1 cellular context compared by ENCODE assay signal in the genomic region with DNA sequence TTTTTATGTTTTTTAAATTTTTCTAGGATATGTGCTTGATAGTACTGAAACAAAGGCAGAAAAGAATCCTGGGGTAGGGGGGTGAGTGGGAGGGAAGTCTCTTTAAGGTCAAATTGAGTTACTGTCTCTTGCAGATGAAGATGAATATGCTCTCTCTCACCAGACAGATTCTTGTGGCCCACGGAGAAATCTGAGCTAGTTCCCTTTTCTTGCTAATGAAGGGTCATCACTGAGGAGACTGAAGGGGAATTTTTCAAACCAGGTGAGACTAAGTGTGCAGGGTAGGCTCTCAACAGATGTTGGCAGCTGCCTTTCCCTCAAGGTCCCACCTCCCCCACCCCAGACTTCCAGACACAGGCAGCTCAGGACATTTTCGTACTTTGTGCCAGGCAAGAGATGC.
TF ChIP-seq lines count a peak whose summit lies in the region.

No MANE protein-coding gene starts in this region.

TF ChIP-seq in GM12878, 131 proteins besides CTCF, POLR2A, EP300 and RAD21 (continued from another document and continues in another):
- TF ChIP-seq, protein P1, sequence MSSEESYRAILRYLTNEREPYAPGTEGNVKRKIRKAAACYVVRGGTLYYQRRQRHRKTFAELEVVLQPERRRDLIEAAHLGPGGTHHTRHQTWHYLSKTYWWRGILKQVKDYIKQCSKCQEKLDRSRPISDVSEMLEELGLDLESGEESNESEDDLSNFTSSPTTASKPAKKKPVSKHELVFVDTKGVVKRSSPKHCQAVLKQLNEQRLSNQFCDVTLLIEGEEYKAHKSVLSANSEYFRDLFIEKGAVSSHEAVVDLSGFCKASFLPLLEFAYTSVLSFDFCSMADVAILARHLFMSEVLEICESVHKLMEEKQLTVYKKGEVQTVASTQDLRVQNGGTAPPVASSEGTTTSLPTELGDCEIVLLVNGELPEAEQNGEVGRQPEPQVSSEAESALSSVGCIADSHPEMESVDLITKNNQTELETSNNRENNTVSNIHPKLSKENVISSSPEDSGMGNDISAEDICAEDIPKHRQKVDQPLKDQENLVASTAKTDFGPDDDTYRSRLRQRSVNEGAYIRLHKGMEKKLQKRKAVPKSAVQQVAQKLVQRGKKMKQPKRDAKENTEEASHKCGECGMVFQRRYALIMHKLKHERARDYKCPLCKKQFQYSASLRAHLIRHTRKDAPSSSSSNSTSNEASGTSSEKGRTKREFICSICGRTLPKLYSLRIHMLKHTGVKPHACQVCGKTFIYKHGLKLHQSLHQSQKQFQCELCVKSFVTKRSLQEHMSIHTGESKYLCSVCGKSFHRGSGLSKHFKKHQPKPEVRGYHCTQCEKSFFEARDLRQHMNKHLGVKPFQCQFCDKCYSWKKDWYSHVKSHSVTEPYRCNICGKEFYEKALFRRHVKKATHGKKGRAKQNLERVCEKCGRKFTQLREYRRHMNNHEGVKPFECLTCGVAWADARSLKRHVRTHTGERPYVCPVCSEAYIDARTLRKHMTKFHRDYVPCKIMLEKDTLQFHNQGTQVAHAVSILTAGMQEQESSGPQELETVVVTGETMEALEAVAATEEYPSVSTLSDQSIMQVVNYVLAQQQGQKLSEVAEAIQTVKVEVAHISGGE (CRISPR knock-in tag; IDR thresholded peaks at IDR 0.05), result no peak
- TF ChIP-seq ATF7 (IDR thresholded peaks at IDR 0.05; ENCODE audit: low read depth) (no peak; the same call in 1 of the 2 replicates), BHLHE40 (IDR thresholded peaks at IDR 0.05; ENCODE audit: borderline replicate concordance in 1 of 2, low read depth in 2 of 2, low read length in 1 of 2) (peak; percentile 66 to 82), MXI1 (IDR thresholded peaks at IDR 0.05; ENCODE audit: low read depth, low read length) (no peak), SP1 (IDR thresholded peaks at IDR 0.05; ENCODE audit: low read depth, low read length) (peak; percentile 27), DPF2 (IDR thresholded peaks at IDR 0.05) (peak; percentile 53; the same call in 1 of the 2 replicates), CHD1 (IDR thresholded peaks at IDR 0.05; ENCODE audit: low read depth, low read length) (no peak), CBFB (IDR thresholded peaks at IDR 0.05; ENCODE audit: low read depth) (no peak), EZH2 (IDR thresholded peaks at IDR 0.05; ENCODE audit: borderline replicate concordance, control insufficient read depth, low read depth, low read length) (no peak), SUPT20H (IDR thresholded peaks at IDR 0.05; ENCODE audit: borderline replicate concordance, control insufficient read depth, low read depth, low read length) (no peak), STAT3 (IDR thresholded peaks at IDR 0.05; ENCODE audit: low read depth, low read length) (no peak), MYB (IDR thresholded peaks at IDR 0.05; ENCODE audit: borderline replicate concordance, low read depth, low read length) (no peak), SUZ12 (IDR thresholded peaks at IDR 0.05; ENCODE audit: unreplicated experiment) (no peak), POLR2AphosphoS5 (IDR thresholded peaks at IDR 0.05; ENCODE audit: low read length) (no peak), CHD4 (IDR thresholded peaks at IDR 0.05) (no peak), JUNB (IDR thresholded peaks at IDR 0.05) (no peak), RUNX3 (IDR thresholded peaks at IDR 0.05; ENCODE audit: low read length) (peak; percentile 43; the same call in 1 of the 2 replicates), IKZF2 (IDR thresholded peaks at IDR 0.05) (peak; percentile 69 to 75), RBBP5 (conservative IDR thresholded peaks at IDR 0.05) (no peak), POU2F2 (IDR thresholded peaks at IDR 0.05; ENCODE audit: borderline replicate concordance, low read depth, low read length) (no peak)
- TF ChIP-seq, protein P2, sequence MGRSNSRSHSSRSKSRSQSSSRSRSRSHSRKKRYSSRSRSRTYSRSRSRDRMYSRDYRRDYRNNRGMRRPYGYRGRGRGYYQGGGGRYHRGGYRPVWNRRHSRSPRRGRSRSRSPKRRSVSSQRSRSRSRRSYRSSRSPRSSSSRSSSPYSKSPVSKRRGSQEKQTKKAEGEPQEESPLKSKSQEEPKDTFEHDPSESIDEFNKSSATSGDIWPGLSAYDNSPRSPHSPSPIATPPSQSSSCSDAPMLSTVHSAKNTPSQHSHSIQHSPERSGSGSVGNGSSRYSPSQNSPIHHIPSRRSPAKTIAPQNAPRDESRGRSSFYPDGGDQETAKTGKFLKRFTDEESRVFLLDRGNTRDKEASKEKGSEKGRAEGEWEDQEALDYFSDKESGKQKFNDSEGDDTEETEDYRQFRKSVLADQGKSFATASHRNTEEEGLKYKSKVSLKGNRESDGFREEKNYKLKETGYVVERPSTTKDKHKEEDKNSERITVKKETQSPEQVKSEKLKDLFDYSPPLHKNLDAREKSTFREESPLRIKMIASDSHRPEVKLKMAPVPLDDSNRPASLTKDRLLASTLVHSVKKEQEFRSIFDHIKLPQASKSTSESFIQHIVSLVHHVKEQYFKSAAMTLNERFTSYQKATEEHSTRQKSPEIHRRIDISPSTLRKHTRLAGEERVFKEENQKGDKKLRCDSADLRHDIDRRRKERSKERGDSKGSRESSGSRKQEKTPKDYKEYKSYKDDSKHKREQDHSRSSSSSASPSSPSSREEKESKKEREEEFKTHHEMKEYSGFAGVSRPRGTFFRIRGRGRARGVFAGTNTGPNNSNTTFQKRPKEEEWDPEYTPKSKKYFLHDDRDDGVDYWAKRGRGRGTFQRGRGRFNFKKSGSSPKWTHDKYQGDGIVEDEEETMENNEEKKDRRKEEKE (IDR thresholded peaks at IDR 0.05), result no peak
- TF ChIP-seq, protein P3, sequence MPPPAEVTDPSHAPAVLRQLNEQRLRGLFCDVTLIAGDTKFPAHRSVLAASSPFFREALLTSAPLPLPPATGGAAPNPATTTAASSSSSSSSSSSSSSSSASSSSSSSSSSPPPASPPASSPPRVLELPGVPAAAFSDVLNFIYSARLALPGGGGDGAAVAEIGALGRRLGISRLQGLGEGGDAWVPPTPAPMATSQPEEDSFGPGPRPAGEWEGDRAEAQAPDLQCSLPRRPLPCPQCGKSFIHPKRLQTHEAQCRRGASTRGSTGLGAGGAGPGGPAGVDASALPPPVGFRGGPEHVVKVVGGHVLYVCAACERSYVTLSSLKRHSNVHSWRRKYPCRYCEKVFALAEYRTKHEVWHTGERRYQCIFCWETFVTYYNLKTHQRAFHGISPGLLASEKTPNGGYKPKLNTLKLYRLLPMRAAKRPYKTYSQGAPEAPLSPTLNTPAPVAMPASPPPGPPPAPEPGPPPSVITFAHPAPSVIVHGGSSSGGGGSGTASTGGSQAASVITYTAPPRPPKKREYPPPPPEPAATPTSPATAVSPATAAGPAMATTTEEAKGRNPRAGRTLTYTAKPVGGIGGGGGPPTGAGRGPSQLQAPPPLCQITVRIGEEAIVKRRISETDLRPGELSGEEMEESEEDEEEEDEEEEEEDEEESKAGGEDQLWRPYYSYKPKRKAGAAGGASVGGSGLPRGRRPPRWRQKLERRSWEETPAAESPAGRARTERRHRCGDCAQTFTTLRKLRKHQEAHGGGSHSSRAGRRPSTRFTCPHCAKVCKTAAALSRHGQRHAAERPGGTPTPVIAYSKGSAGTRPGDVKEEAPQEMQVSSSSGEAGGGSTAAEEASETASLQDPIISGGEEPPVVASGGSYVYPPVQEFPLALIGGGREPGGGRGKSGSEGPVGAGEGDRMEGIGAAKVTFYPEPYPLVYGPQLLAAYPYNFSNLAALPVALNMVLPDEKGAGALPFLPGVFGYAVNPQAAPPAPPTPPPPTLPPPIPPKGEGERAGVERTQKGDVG (CRISPR knock-in tag; IDR thresholded peaks at IDR 0.05), result no peak
- TF ChIP-seq, protein P4, sequence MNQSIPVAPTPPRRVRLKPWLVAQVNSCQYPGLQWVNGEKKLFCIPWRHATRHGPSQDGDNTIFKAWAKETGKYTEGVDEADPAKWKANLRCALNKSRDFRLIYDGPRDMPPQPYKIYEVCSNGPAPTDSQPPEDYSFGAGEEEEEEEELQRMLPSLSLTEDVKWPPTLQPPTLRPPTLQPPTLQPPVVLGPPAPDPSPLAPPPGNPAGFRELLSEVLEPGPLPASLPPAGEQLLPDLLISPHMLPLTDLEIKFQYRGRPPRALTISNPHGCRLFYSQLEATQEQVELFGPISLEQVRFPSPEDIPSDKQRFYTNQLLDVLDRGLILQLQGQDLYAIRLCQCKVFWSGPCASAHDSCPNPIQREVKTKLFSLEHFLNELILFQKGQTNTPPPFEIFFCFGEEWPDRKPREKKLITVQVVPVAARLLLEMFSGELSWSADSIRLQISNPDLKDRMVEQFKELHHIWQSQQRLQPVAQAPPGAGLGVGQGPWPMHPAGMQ (IDR thresholded peaks at IDR 0.05; ENCODE audit: borderline replicate concordance), result no peak
- TF ChIP-seq, protein P5, sequence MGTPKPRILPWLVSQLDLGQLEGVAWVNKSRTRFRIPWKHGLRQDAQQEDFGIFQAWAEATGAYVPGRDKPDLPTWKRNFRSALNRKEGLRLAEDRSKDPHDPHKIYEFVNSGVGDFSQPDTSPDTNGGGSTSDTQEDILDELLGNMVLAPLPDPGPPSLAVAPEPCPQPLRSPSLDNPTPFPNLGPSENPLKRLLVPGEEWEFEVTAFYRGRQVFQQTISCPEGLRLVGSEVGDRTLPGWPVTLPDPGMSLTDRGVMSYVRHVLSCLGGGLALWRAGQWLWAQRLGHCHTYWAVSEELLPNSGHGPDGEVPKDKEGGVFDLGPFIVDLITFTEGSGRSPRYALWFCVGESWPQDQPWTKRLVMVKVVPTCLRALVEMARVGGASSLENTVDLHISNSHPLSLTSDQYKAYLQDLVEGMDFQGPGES (IDR thresholded peaks at IDR 0.05), result no peak
- TF ChIP-seq, protein P6, sequence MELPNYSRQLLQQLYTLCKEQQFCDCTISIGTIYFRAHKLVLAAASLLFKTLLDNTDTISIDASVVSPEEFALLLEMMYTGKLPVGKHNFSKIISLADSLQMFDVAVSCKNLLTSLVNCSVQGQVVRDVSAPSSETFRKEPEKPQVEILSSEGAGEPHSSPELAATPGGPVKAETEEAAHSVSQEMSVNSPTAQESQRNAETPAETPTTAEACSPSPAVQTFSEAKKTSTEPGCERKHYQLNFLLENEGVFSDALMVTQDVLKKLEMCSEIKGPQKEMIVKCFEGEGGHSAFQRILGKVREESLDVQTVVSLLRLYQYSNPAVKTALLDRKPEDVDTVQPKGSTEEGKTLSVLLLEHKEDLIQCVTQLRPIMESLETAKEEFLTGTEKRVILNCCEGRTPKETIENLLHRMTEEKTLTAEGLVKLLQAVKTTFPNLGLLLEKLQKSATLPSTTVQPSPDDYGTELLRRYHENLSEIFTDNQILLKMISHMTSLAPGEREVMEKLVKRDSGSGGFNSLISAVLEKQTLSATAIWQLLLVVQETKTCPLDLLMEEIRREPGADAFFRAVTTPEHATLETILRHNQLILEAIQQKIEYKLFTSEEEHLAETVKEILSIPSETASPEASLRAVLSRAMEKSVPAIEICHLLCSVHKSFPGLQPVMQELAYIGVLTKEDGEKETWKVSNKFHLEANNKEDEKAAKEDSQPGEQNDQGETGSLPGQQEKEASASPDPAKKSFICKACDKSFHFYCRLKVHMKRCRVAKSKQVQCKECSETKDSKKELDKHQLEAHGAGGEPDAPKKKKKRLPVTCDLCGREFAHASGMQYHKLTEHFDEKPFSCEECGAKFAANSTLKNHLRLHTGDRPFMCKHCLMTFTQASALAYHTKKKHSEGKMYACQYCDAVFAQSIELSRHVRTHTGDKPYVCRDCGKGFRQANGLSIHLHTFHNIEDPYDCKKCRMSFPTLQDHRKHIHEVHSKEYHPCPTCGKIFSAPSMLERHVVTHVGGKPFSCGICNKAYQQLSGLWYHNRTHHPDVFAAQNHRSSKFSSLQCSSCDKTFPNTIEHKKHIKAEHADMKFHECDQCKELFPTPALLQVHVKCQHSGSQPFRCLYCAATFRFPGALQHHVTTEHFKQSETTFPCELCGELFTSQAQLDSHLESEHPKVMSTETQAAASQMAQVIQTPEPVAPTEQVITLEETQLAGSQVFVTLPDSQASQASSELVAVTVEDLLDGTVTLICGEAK (IDR thresholded peaks at IDR 0.05; ENCODE audit: borderline replicate concordance), result no peak
- TF ChIP-seq, protein P7, sequence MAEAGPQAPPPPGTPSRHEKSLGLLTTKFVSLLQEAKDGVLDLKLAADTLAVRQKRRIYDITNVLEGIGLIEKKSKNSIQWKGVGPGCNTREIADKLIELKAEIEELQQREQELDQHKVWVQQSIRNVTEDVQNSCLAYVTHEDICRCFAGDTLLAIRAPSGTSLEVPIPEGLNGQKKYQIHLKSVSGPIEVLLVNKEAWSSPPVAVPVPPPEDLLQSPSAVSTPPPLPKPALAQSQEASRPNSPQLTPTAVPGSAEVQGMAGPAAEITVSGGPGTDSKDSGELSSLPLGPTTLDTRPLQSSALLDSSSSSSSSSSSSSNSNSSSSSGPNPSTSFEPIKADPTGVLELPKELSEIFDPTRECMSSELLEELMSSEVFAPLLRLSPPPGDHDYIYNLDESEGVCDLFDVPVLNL (IDR thresholded peaks at IDR 0.05; ENCODE audit: low read depth, low read length), result no peak
- TF ChIP-seq, protein P8, sequence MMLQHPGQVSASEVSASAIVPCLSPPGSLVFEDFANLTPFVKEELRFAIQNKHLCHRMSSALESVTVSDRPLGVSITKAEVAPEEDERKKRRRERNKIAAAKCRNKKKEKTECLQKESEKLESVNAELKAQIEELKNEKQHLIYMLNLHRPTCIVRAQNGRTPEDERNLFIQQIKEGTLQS (IDR thresholded peaks at IDR 0.05; ENCODE audit: borderline replicate concordance, extremely low read depth, low read depth, low read length), result no peak
- TF ChIP-seq, protein P9, sequence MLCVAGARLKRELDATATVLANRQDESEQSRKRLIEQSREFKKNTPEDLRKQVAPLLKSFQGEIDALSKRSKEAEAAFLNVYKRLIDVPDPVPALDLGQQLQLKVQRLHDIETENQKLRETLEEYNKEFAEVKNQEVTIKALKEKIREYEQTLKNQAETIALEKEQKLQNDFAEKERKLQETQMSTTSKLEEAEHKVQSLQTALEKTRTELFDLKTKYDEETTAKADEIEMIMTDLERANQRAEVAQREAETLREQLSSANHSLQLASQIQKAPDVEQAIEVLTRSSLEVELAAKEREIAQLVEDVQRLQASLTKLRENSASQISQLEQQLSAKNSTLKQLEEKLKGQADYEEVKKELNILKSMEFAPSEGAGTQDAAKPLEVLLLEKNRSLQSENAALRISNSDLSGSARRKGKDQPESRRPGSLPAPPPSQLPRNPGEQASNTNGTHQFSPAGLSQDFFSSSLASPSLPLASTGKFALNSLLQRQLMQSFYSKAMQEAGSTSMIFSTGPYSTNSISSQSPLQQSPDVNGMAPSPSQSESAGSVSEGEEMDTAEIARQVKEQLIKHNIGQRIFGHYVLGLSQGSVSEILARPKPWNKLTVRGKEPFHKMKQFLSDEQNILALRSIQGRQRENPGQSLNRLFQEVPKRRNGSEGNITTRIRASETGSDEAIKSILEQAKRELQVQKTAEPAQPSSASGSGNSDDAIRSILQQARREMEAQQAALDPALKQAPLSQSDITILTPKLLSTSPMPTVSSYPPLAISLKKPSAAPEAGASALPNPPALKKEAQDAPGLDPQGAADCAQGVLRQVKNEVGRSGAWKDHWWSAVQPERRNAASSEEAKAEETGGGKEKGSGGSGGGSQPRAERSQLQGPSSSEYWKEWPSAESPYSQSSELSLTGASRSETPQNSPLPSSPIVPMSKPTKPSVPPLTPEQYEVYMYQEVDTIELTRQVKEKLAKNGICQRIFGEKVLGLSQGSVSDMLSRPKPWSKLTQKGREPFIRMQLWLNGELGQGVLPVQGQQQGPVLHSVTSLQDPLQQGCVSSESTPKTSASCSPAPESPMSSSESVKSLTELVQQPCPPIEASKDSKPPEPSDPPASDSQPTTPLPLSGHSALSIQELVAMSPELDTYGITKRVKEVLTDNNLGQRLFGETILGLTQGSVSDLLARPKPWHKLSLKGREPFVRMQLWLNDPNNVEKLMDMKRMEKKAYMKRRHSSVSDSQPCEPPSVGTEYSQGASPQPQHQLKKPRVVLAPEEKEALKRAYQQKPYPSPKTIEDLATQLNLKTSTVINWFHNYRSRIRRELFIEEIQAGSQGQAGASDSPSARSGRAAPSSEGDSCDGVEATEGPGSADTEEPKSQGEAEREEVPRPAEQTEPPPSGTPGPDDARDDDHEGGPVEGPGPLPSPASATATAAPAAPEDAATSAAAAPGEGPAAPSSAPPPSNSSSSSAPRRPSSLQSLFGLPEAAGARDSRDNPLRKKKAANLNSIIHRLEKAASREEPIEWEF (IDR thresholded peaks at IDR 0.05; ENCODE audit: insufficient replicate concordance, low read depth, low read length), result no peak
